ENCODE assay signal across 18 cellular contexts in the genomic region with DNA sequence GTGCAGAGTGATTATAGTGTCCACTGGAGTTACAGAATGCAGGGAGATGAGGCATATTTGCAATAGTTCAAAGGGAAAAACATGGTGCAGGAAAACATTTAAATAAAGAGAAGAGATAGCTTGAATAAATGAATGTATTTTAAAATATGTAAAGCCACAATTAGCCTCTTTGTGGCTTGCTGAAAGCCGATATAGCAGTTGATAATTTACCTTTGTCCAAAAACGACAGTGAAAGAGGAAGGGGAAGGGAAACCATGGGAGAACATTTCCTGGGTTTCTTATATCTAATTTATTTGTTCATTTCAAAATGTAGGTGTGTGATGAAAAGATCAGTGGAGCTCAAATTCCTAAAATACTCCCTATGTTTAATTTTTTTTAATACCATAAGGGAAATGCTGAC.
DNase-seq lines count a peak whose midpoint lies in the region; ATAC-seq and TF ChIP-seq lines count a peak whose summit lies in the region.
"Had no signal": no experiment of that assay in that cellular context is flagged by ENCODE, and none has a peak within 500 bp of the region (broad histone marks: within the 10 kb centered on the region; RNA-seq: fewer than 3 reads in every experiment).

No MANE protein-coding gene starts in this region.

- no peaks in the 10 kb centered on the region; the same call in 1 of the 2 replicates for H3F3A ChIP-seq in Loucy (ENCODE audit: low read depth)

- no peaks in the 10 kb centered on the region for H3K9me2 ChIP-seq in Loucy (replicated peaks; ENCODE audit: low read depth, low read length)
- H3K9me2 ChIP-seq: SK-N-SH had no signal

- no peak for TF ChIP-seq CTCF in Loucy (conservative IDR thresholded peaks at IDR 0.05; ENCODE audit: low read length)
- no peak for TF ChIP-seq CTCF in GM10248 (IDR thresholded peaks at IDR 0.05; ENCODE audit: control extremely low read depth, extremely low read depth, low read depth, missing control alignments)

- H3K36me3 ChIP-seq in Loucy (ENCODE audit: insufficient read depth, low read length) = no peaks in the 10 kb centered on the region
- no peaks in the 10 kb centered on the region for H3K36me3 ChIP-seq in SK-N-MC (ENCODE audit: insufficient read depth, low read length)

- no peaks in the 10 kb centered on the region for H4K20me1 ChIP-seq in Loucy (ENCODE audit: insufficient read depth, low read length, poor library complexity, severe bottlenecking)

- H3K9me3 ChIP-seq in Loucy (ENCODE audit: insufficient read depth, low read depth, low read length) (no peaks in the 10 kb centered on the region), SK-N-MC (ENCODE audit: low read depth, low read length) (no peaks in the 10 kb centered on the region)
- H3K9me3 ChIP-seq: SK-N-SH had no signal

- H3K4me1 ChIP-seq in Loucy (ENCODE audit: insufficient read depth, low read length, poor library complexity, severe bottlenecking) = peaks cover 68% of the 10 kb centered on the region

- H3K27ac ChIP-seq in SK-N-MC = peak overlapping the region; percentile 47
- H3K27ac ChIP-seq: 22Rv1 had no signal

- H3K9ac ChIP-seq in Loucy (ENCODE audit: low read depth, low read length, poor library complexity, severe bottlenecking) (no peak overlapping the region), SK-N-MC (ENCODE audit: insufficient read length) (no peak overlapping the region)
- H3K9ac ChIP-seq: SK-N-SH had no signal

- CTCF ChIA-PET in GM10248 (lab: Yijun Ruan, JAX) = interaction anchor here (0.7 to 2.1 kb wide), 4 partner anchors 9 to 25 kb away, joined by 3 to 8 read pairs (median 4); no protein-coding TSS in a partner anchor

- H2AFZ ChIP-seq in Loucy (ENCODE audit: low read length) = no peak overlapping the region

- no peaks in the 10 kb centered on the region for H3K79me2 ChIP-seq in Loucy (ENCODE audit: insufficient read depth, low read length)

- H3K4me3 ChIP-seq in Loucy (ENCODE audit: low read length, poor library complexity, severe bottlenecking) = no peak overlapping the region
- H3K4me3 ChIP-seq in SK-N-MC = no peak overlapping the region

- DNase-seq in DMS 273 (lab: John Stamatoyannopoulos, UW; ENCODE audit: unreplicated experiment) (peak; percentile 20), DMS 273 treated with DMSO at 0.1 percent for 48 hours (lab: John Stamatoyannopoulos, UW) (no peak), SK-N-MC (ENCODE audit: low read depth, low spot score) (no peak), GM10248 (ENCODE audit: extremely low spot score) (no peak)
- DNase-seq: CD8-positive, alpha-beta memory T cell; H7; KBM-7; NCI-H1105; NCI-H146; NCI-H2029; NCI-H446 treated with DMSO at 0.1 percent for 48 hours; SIG-M5; SK-N-SH; SW 1271 had no signal

- no peak for ATAC-seq in GM21447 (IDR thresholded peaks at IDR 0.05; ENCODE audit: unreplicated experiment)
- ATAC-seq in GM21529 (IDR thresholded peaks at IDR 0.05; ENCODE audit: unreplicated experiment) = no peak

- peak overlapping the region; percentile 53 for H3K4me2 ChIP-seq in Loucy (ENCODE audit: low read depth, low read length, poor library complexity, severe bottlenecking)
- H3K4me2 ChIP-seq: SK-N-SH had no signal

- POLR2A ChIA-PET in GM10248 (lab: Yijun Ruan, JAX) = no interaction called here

- no peaks in the 10 kb centered on the region for H3K27me3 ChIP-seq in Loucy (ENCODE audit: insufficient read depth, low read length, poor library complexity, severe bottlenecking)
